ENCODE assay signal across 11 cellular contexts in the genomic region with DNA sequence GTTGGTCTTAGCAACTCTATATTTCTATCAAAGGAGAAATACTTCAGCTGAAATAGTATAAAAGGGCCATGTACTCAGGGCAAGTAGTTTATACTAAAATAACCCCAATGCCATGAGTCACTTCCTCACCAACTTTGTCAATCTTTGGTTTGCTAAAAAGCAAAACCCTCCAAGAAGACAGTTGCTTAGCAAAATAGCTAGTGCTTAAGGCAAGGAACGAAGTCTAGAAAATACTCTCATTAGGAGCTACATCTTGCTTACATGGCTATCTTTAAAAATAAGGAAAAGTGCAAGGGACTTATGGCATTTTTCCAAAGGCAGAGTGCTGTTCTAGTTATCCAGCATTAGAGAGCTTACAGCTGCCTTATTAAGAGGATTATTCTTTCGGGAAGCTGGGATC. TPM values are rescaled to one million over a fixed set of nuclear protein-coding genes. Genes with fewer than 3 reads are reported as not detected.
DNase-seq lines count a peak whose midpoint lies in the region; ATAC-seq, FAIRE-seq and TF ChIP-seq lines count a peak whose summit lies in the region.
"Had no signal": no experiment of that assay in that cellular context is flagged by ENCODE, and none has a peak within 500 bp of the region (broad histone marks: within the 10 kb centered on the region; RNA-seq: fewer than 3 reads in every experiment).

No MANE protein-coding gene starts in this region.

- H3K36me3 ChIP-seq in colonic mucosa (no peaks in the 10 kb centered on the region), mesodermal cell (ENCODE audit: control insufficient read depth, insufficient read depth, low read length) (no peaks in the 10 kb centered on the region), ovary (no peaks in the 10 kb centered on the region)

- H3K4me3 ChIP-seq in colonic mucosa = no peak overlapping the region
- H3K4me3 ChIP-seq in mesodermal cell (ENCODE audit: extremely low read depth, insufficient read depth, low read length, poor library complexity, severe bottlenecking) = no peak overlapping the region
- H3K4me3 ChIP-seq in ovary = no peak overlapping the region

- H3K4me1 ChIP-seq in colonic mucosa (no peaks in the 10 kb centered on the region), mesodermal cell (ENCODE audit: control insufficient read depth, insufficient read depth, low read length, poor library complexity, severe bottlenecking) (peaks cover 27% of the 10 kb centered on the region), ovary (ENCODE audit: insufficient read depth) (peaks cover 12% of the 10 kb centered on the region)

- no peaks in the 10 kb centered on the region for H3K9me3 ChIP-seq in colonic mucosa
- no peaks in the 10 kb centered on the region for H3K9me3 ChIP-seq in mesodermal cell (ENCODE audit: control insufficient read depth, low read length)
- H3K9me3 ChIP-seq in ovary = no peaks in the 10 kb centered on the region

- TF ChIP-seq POLR2A in ovary (IDR thresholded peaks at IDR 0.05) = no peak

- DNase-seq in D721Med (ENCODE audit: insufficient read length, low spot score) (no peak), NCI-H524 (lab: John Stamatoyannopoulos, UW) (peak; percentile 58 to 82), colonic mucosa (no peak), NCI-H69 (lab: John Stamatoyannopoulos, UW) (no peak), SHP77 treated with DMSO at 0.1 percent for 48 hours (lab: John Stamatoyannopoulos, UW) (no peak), ovary (no peak)
- DNase-seq: NCI-H2029; stimulated activated naive B cell treated with anti-CD40 and anti-IgM and Interleukin-4, amounts not matched to agents 10 μg/mL and 1 μg/mL and 100 μg/mL, for 72 hours had no signal

- peak; percentile 64 for FAIRE-seq in D721Med (lab: Jason Lieb, UNC)

- intact Hi-C loops in colonic mucosa (cut with DNase I) (no loop called here), ovary (cut with DNase I) (no loop called here)

- 88% methylated on average over 1 of the region's 2 CpGs for WGBS in mesodermal cell (ENCODE audit: insufficient coverage in 2 of 2), 2 experiments
- WGBS in ovary, 3 donors = 1 to 3% (median 2%) methylated on average over 2 of the region's 2 CpGs

- no peak overlapping the region for H3K9ac ChIP-seq in colonic mucosa (ENCODE audit: low read depth in 2 of 2, low read length in 2 of 2)

- no peak for TF ChIP-seq EP300 in ovary (IDR thresholded peaks at IDR 0.05)

- H3K27me3 ChIP-seq in colonic mucosa (no peaks in the 10 kb centered on the region), ovary (no peaks in the 10 kb centered on the region)

- no peak for ATAC-seq in HG03139 (IDR thresholded peaks at IDR 0.05; ENCODE audit: unreplicated experiment)
- ATAC-seq: stimulated activated naive B cell treated with anti-CD40 and anti-IgM and Interleukin-4, amounts not matched to agents 10 μg/mL and 1 μg/mL and 100 μg/mL, for 72 hours; WTC11 had no signal

- no peak for TF ChIP-seq CTCF in D721Med (IDR thresholded peaks at IDR 0.05; ENCODE audit: insufficient read depth, missing control alignments)
- TF ChIP-seq CTCF in colonic mucosa (IDR thresholded peaks at IDR 0.05) = no peak
- no peak for TF ChIP-seq CTCF in ovary (IDR thresholded peaks at IDR 0.05)

- H3K27ac ChIP-seq in colonic mucosa = peak overlapping the region; percentile 21
- H3K27ac ChIP-seq in mesodermal cell (ENCODE audit: low read depth, low read length, severe bottlenecking) = peak overlapping the region; percentile 76
- no peak overlapping the region for H3K27ac ChIP-seq in ovary

RNA-seq across cellular contexts. Expression of gene P3H2, which starts 28.4 kb away (rescaled TPM):
- 10 to 100 TPM; 14.6 to 22.2 TPM for total RNA-seq in colonic mucosa
- 55.0 TPM for polyA plus RNA-seq in mesodermal cell (2013, experiment 1 of 2)
- polyA plus RNA-seq in mesodermal cell (2013, experiment 2 of 2) = 45.4 TPM
- 10 to 100 TPM; 10.6 to 36.2 (median 22.8) TPM for total RNA-seq in ovary
- polyA plus RNA-seq in ovary = 100 to 1,000 TPM in 1 of 2 donors, 10 to 100 TPM in 1; 19.6 to 359 TPM

Comparison
In these comparisons a context has a peak if more than half of its experiments do, and no peak if none do; other contexts are left out.
1. DNase-seq: peak in NCI-H524 (2 of 2); none in D721Med (single experiment), colonic mucosa (single experiment), NCI-H69 (single experiment), SHP77 treated with DMSO at 0.1 percent for 48 hours (single experiment) and ovary (0 of 5).
2. H3K27ac ChIP-seq: peak in colonic mucosa (single experiment) and mesodermal cell (single experiment); none in ovary (0 of 2).